In genomic region chr9:112489039-112489546, GRCh38 we compare ENCODE assay signal across 12 cellular contexts. TPM values are rescaled to one million over a fixed set of nuclear protein-coding genes. Genes with fewer than 3 reads are reported as not detected.
DNase-seq lines count a peak whose midpoint lies in the region; ATAC-seq, FAIRE-seq and TF ChIP-seq lines count a peak whose summit lies in the region.
"Had no signal": no experiment of that assay in that cellular context is flagged by ENCODE, and none has a peak within 500 bp of the region (broad histone marks: within the 10 kb centered on the region; RNA-seq: fewer than 3 reads in every experiment).

No MANE protein-coding gene starts in this region.

- H3K4me2 ChIP-seq in A549 = peak overlapping the region; percentile 71; the same call in 2 of the 3 replicates

- H3K36me3 ChIP-seq in HAP-1 (replicated peaks) (peaks cover 16% of the 10 kb centered on the region), iPS-20b (ENCODE audit: insufficient read depth, low read depth, low read length) (peaks cover 22% of the 10 kb centered on the region), ascending aorta (no peaks in the 10 kb centered on the region)

- no peak for TF ChIP-seq CTCF in A549 (IDR thresholded peaks at IDR 0.05)
- TF ChIP-seq CTCF in ascending aorta (IDR thresholded peaks at IDR 0.05) = no peak

- in situ Hi-C loops in HAP-1 (cut with MboI; ENCODE audit: low sequenced_read_pairs) = no loop called here

- TF ChIP-seq POLR2A in A549 (IDR thresholded peaks at IDR 0.05; ENCODE audit: low read length) (no peak), GM12892 (IDR thresholded peaks at IDR 0.05; ENCODE audit: low read depth, low read length) (no peak)

- CTCF ChIA-PET in A549 (lab: Yijun Ruan, JAX) = interaction anchor here (1.2 kb wide), 2 partner anchors 20 to 45 kb away, joined by 3 read pairs; no protein-coding TSS in a partner anchor

- no peak overlapping the region for H3K27ac ChIP-seq in A549
- no peak overlapping the region for H3K27ac ChIP-seq in iPS-20b (ENCODE audit: low read length)
- H3K27ac ChIP-seq in ascending aorta = no peak overlapping the region
- H3K27ac ChIP-seq: C4-2B had no signal

- DNase-seq in A549 (ENCODE audit: low read depth in 1 of 2, low spot score in 1 of 2) = no peak
- DNase-seq in HAP-1 (ENCODE audit: low spot score in 2 of 2) = peak; percentile 12 to 57
- peak; percentile 16 for DNase-seq in SK-N-DZ (ENCODE audit: low spot score)
- DNase-seq in GM12892 (ENCODE audit: insufficient read length) = no peak
- no peak for DNase-seq in ascending aorta (ENCODE audit: low spot score in 2 of 2)
- DNase-seq: activated T-cell treated with anti-CD3 and anti-CD28 coated beads, Interleukin-2, amount 50 U/mL, for 1 hour; body of pancreas had no signal

- H3K27me3 ChIP-seq in HAP-1 (ENCODE audit: low read depth) (no peaks in the 10 kb centered on the region), iPS-20b (ENCODE audit: insufficient read depth, low read length) (no peaks in the 10 kb centered on the region), ascending aorta (no peaks in the 10 kb centered on the region)
- H3K27me3 ChIP-seq: body of pancreas had no signal

- peak overlapping the region; percentile 6; the same call in 1 of the 2 replicates for H3K9ac ChIP-seq in iPS-20b (ENCODE audit: low read depth, low read length)

- 81% methylated on average over 5 of the region's 5 CpGs for WGBS in A549 (ENCODE audit: missing lambda C conversion rate)

- H3K4me1 ChIP-seq in A549 (peaks cover 18% of the 10 kb centered on the region), HAP-1 (peaks cover 38% of the 10 kb centered on the region), iPS-20b (ENCODE audit: insufficient read depth, low read length) (peaks cover 27% of the 10 kb centered on the region), ascending aorta (peaks cover 3 to 10% of the 10 kb centered on the region in 2 donors)

- no peak for FAIRE-seq in A549 (lab: Jason Lieb, UNC)
- no peak for FAIRE-seq in GM12892 (lab: Jason Lieb, UNC)

- peaks cover 14% of the 10 kb centered on the region for H3K9me3 ChIP-seq in A549
- H3K9me3 ChIP-seq in HAP-1 = 0 out of 2 replicates have a peak, but pooled peaks cover 4% of the 10 kb centered on the region
- peaks cover 5% of the 10 kb centered on the region; the same call in 1 of the 2 replicates for H3K9me3 ChIP-seq in iPS-20b (ENCODE audit: insufficient read depth, low read depth, low read length)
- peaks cover 0 to 6% of the 10 kb centered on the region in 2 donors for H3K9me3 ChIP-seq in ascending aorta
- H3K9me3 ChIP-seq: body of pancreas had no signal

- no peak overlapping the region for H3K4me3 ChIP-seq in A549
- H3K4me3 ChIP-seq in HAP-1 = peak overlapping the region; percentile 82
- peak overlapping the region; percentile 92 for H3K4me3 ChIP-seq in iPS-20b (ENCODE audit: low read length)
- H3K4me3 ChIP-seq in ascending aorta = no peak overlapping the region
- H3K4me3 ChIP-seq: body of pancreas had no signal

- POLR2A ChIA-PET in A549 (lab: Yijun Ruan, JAX) = no interaction called here

- ATAC-seq in A549 (no peak), GM19452 (IDR thresholded peaks at IDR 0.05; ENCODE audit: unreplicated experiment) (no peak), GM21360 (IDR thresholded peaks at IDR 0.05; ENCODE audit: unreplicated experiment) (no peak)
- ATAC-seq: body of pancreas, sciatic nerve had no signal

- no peak for TF ChIP-seq RAD21 in A549 (conservative IDR thresholded peaks at IDR 0.05 in 1 of 2, IDR thresholded peaks at IDR 0.05 in 1 of 2)

- intact Hi-C loops in ascending aorta (cut with DNase I) = loop anchor here (5.0 kb wide), 4 partner anchors 42 to 328 kb away; partner anchors contain the start of genes PTBP3 and SNX30

- TF ChIP-seq EP300 in A549 (IDR thresholded peaks at IDR 0.05) = no peak

TF ChIP-seq in A549, 52 proteins besides CTCF, POLR2A, EP300 and RAD21:
- TF ChIP-seq, protein P1, sequence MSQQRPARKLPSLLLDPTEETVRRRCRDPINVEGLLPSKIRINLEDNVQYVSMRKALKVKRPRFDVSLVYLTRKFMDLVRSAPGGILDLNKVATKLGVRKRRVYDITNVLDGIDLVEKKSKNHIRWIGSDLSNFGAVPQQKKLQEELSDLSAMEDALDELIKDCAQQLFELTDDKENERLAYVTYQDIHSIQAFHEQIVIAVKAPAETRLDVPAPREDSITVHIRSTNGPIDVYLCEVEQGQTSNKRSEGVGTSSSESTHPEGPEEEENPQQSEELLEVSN (IDR thresholded peaks at IDR 0.05; ENCODE audit: borderline replicate concordance, low read depth) = no peak

RNA-seq across cellular contexts. Expression of gene KIAA1958, which starts 2.5 kb away (rescaled TPM):
- polyA plus RNA-seq in A549 (2011; rRNA removed) = 3.7 and 6.7 TPM in 2 replicates
- 2.0 and 2.6 TPM in 2 replicates for polyA plus RNA-seq in A549 (2012; cell fraction: cytosol; rRNA removed)
- polyA plus RNA-seq in A549 (2012; cell fraction: nucleus; rRNA removed) = 2.2 TPM in 2 replicates
- 2.0 to 2.2 TPM (median 2.1 TPM) in 3 replicates for polyA plus RNA-seq in A549 (2017; fragmentation: RNase III; extraction: RNeasy Plus Mini Kit Qiagen cat#74134 plus additional on column Dnase treatment)
- polyA minus RNA-seq in A549 (2011; rRNA and poly(A)+ RNA removed) = 50.1 and 57.8 TPM in 2 replicates
- polyA plus RNA-seq in SK-N-DZ (2014; cell fraction: cytosol; rRNA removed) = 6.7 and 8.4 TPM in 2 replicates
- polyA plus RNA-seq in SK-N-DZ (2014; cell fraction: nucleus; rRNA removed) = 7.3 and 15.7 TPM in 2 replicates
- polyA plus RNA-seq in GM12892 (2012; ENCODE audit: missing spikeins) = 4.9 TPM
- 2.0 TPM for total RNA-seq in ascending aorta

Comparison
In these comparisons a context has a peak if more than half of its experiments do, and no peak if none do; other contexts are left out.
1. DNase-seq: peak in HAP-1 (2 of 2) and SK-N-DZ (single experiment); none in A549 (0 of 2), GM12892 (single experiment) and ascending aorta (0 of 2).
2. H3K4me3 ChIP-seq: peak in HAP-1 (single experiment) and iPS-20b (single experiment); none in A549 (single experiment) and ascending aorta (0 of 2).